1 cellular context compared by ENCODE assay signal in genomic region chrX:70219938-70220764, GRCh38.
A peak's percentile ranks its signal among the peaks of the same experiment; 100 is the strongest.
TF ChIP-seq lines count a peak whose summit lies in the region.

No MANE protein-coding gene starts in this region.

TF ChIP-seq in K562, 482 proteins besides CTCF, POLR2A, EP300 and RAD21:
- TF ChIP-seq, protein P1, sequence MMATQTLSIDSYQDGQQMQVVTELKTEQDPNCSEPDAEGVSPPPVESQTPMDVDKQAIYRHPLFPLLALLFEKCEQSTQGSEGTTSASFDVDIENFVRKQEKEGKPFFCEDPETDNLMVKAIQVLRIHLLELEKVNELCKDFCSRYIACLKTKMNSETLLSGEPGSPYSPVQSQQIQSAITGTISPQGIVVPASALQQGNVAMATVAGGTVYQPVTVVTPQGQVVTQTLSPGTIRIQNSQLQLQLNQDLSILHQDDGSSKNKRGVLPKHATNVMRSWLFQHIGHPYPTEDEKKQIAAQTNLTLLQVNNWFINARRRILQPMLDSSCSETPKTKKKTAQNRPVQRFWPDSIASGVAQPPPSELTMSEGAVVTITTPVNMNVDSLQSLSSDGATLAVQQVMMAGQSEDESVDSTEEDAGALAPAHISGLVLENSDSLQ (IDR thresholded peaks at IDR 0.05): peak; percentile 59
- TF ChIP-seq ZZZ3 (IDR thresholded peaks at IDR 0.05): no peak
- no peak for TF ChIP-seq TCF7 (IDR thresholded peaks at IDR 0.05; ENCODE audit: borderline replicate concordance)
- TF ChIP-seq ARID1B (IDR thresholded peaks at IDR 0.05): peak; percentile 73
- no peak for TF ChIP-seq ZBTB26 (CRISPR knock-in tag; IDR thresholded peaks at IDR 0.05)
- peak; percentile 93 for TF ChIP-seq MEIS2 (IDR thresholded peaks at IDR 0.05; ENCODE audit: partially characterized antibody)
- TF ChIP-seq E2F3 (CRISPR knock-in tag; IDR thresholded peaks at IDR 0.05): no peak
- TF ChIP-seq FOXA3 (CRISPR knock-in tag; conservative IDR thresholded peaks at IDR 0.05 in 1 of 2, IDR thresholded peaks at IDR 0.05 in 1 of 2): peak; percentile 91 to 96
- peak; percentile 80 for TF ChIP-seq CBFA2T2 (conservative IDR thresholded peaks at IDR 0.05)
- TF ChIP-seq ZNF785 (CRISPR knock-in tag; IDR thresholded peaks at IDR 0.05): no peak
- TF ChIP-seq BHLHE40 (IDR thresholded peaks at IDR 0.05; ENCODE audit: low read length): 0 out of 2 replicates have a peak, but pooled peaks have one; percentile 21
- 0 out of 2 replicates have a peak, but pooled peaks have one; percentile 25 for TF ChIP-seq L3MBTL2 (IDR thresholded peaks at IDR 0.05)
- TF ChIP-seq PBX2 (CRISPR knock-in tag; IDR thresholded peaks at IDR 0.05; ENCODE audit: low read depth): no peak
- peak; percentile 80 for TF ChIP-seq PBX2 (tag; conservative IDR thresholded peaks at IDR 0.05; ENCODE audit: low read depth)
- peak; percentile 80 for TF ChIP-seq NFIC (IDR thresholded peaks at IDR 0.05)
- TF ChIP-seq KLF13 (tag; IDR thresholded peaks at IDR 0.05; ENCODE audit: borderline replicate concordance, low read depth): no peak
- peak; percentile 62 for TF ChIP-seq NCOR1 (IDR thresholded peaks at IDR 0.05)
- TF ChIP-seq TAF15 (IDR thresholded peaks at IDR 0.05; ENCODE audit: low read depth, low read length): no peak
- 0 out of 2 replicates have a peak, but pooled peaks have one; percentile 30 for TF ChIP-seq MTA2 (IDR thresholded peaks at IDR 0.05; ENCODE audit: low read depth)
- TF ChIP-seq, protein P2, sequence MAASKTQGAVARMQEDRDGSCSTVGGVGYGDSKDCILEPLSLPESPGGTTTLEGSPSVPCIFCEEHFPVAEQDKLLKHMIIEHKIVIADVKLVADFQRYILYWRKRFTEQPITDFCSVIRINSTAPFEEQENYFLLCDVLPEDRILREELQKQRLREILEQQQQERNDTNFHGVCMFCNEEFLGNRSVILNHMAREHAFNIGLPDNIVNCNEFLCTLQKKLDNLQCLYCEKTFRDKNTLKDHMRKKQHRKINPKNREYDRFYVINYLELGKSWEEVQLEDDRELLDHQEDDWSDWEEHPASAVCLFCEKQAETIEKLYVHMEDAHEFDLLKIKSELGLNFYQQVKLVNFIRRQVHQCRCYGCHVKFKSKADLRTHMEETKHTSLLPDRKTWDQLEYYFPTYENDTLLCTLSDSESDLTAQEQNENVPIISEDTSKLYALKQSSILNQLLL (CRISPR knock-in tag; IDR thresholded peaks at IDR 0.05; ENCODE audit: borderline replicate concordance): no peak
- no peak for TF ChIP-seq JUNB (CRISPR knock-in tag; conservative IDR thresholded peaks at IDR 0.05)
- peak; percentile 91 for TF ChIP-seq ZEB2 (IDR thresholded peaks at IDR 0.05)
- 0 out of 4 replicates have a peak, but pooled peaks of 1 of the 2 experiments have one; percentile 22 for TF ChIP-seq RCOR1 (IDR thresholded peaks at IDR 0.05; ENCODE audit: borderline replicate concordance in 1 of 2, low read depth in 2 of 2, low read length in 2 of 2)
- TF ChIP-seq ZNF584 (CRISPR knock-in tag; IDR thresholded peaks at IDR 0.05; ENCODE audit: low read depth): no peak
- no peak for TF ChIP-seq CHD1 (IDR thresholded peaks at IDR 0.05; ENCODE audit: low read length)
- peak; percentile 76 for TF ChIP-seq TCF3 (CRISPR knock-in tag; IDR thresholded peaks at IDR 0.05)
- no peak for TF ChIP-seq JUND (IDR thresholded peaks at IDR 0.05; ENCODE audit: borderline replicate concordance, low read depth, low read length)
- peak; percentile 35; the same call in 1 of the 3 replicates for TF ChIP-seq JUND (tag; IDR thresholded peaks at IDR 0.05; ENCODE audit: borderline replicate concordance, low read depth, low read length)
- no peak for TF ChIP-seq RBM22 (IDR thresholded peaks at IDR 0.05; ENCODE audit: low read depth, low read length, poor library complexity, severe bottlenecking)
- peak; percentile 51; the same call in 1 of the 2 replicates for TF ChIP-seq TEAD4 (IDR thresholded peaks at IDR 0.05; ENCODE audit: low read length)
- TF ChIP-seq TEAD4 (CRISPR knock-in tag; IDR thresholded peaks at IDR 0.05; ENCODE audit: borderline replicate concordance): no peak
- TF ChIP-seq, protein P3, sequence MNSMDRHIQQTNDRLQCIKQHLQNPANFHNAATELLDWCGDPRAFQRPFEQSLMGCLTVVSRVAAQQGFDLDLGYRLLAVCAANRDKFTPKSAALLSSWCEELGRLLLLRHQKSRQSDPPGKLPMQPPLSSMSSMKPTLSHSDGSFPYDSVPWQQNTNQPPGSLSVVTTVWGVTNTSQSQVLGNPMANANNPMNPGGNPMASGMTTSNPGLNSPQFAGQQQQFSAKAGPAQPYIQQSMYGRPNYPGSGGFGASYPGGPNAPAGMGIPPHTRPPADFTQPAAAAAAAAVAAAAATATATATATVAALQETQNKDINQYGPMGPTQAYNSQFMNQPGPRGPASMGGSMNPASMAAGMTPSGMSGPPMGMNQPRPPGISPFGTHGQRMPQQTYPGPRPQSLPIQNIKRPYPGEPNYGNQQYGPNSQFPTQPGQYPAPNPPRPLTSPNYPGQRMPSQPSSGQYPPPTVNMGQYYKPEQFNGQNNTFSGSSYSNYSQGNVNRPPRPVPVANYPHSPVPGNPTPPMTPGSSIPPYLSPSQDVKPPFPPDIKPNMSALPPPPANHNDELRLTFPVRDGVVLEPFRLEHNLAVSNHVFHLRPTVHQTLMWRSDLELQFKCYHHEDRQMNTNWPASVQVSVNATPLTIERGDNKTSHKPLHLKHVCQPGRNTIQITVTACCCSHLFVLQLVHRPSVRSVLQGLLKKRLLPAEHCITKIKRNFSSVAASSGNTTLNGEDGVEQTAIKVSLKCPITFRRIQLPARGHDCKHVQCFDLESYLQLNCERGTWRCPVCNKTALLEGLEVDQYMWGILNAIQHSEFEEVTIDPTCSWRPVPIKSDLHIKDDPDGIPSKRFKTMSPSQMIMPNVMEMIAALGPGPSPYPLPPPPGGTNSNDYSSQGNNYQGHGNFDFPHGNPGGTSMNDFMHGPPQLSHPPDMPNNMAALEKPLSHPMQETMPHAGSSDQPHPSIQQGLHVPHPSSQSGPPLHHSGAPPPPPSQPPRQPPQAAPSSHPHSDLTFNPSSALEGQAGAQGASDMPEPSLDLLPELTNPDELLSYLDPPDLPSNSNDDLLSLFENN (IDR thresholded peaks at IDR 0.05; ENCODE audit: low read depth in 2 of 2, low read length in 2 of 2): peak in 1 of 2 experiments; percentile 36; a peak in 1 of 4 replicates
- TF ChIP-seq PHB2 (IDR thresholded peaks at IDR 0.05; ENCODE audit: low read depth): no peak
- no peak for TF ChIP-seq DACH1 (IDR thresholded peaks at IDR 0.05; ENCODE audit: partially characterized antibody)
- peak; percentile 60; the same call in 1 of the 2 replicates for TF ChIP-seq SOX6 (IDR thresholded peaks at IDR 0.05)
- TF ChIP-seq CREM (IDR thresholded peaks at IDR 0.05; ENCODE audit: low read depth): 0 out of 2 replicates have a peak, but pooled peaks have one; percentile 33
- TF ChIP-seq NR1H2 (CRISPR knock-in tag; IDR thresholded peaks at IDR 0.05): no peak
- no peak for TF ChIP-seq BRCA1 (IDR thresholded peaks at IDR 0.05)
- no peak for TF ChIP-seq BRCA1 (CRISPR knock-in tag; IDR thresholded peaks at IDR 0.05)
- TF ChIP-seq MECOM (CRISPR knock-in tag; IDR thresholded peaks at IDR 0.05): peak; percentile 50; the same call in 1 of the 2 replicates
- peak; percentile 54; the same call in 1 of the 2 replicates for TF ChIP-seq KLF16 (IDR thresholded peaks at IDR 0.05)
- TF ChIP-seq FOXA1 (IDR thresholded peaks at IDR 0.05; ENCODE audit: borderline replicate concordance): peak; percentile 87
- TF ChIP-seq KDM1A (IDR thresholded peaks at IDR 0.05): peak; percentile 61 to 64
- peak; percentile 65 for TF ChIP-seq GATA2 (CRISPR knock-in tag; IDR thresholded peaks at IDR 0.05)
- peak; percentile 64 for TF ChIP-seq TAL1 (IDR thresholded peaks at IDR 0.05)
- TF ChIP-seq CBFA2T3 (IDR thresholded peaks at IDR 0.05): peak; percentile 87
- TF ChIP-seq POLR2AphosphoS5 (IDR thresholded peaks at IDR 0.05; ENCODE audit: control insufficient read depth, insufficient read depth, low read depth, low read length): peak; percentile 42; the same call in 1 of the 2 replicates
- peak; percentile 93 for TF ChIP-seq CTBP1 (IDR thresholded peaks at IDR 0.05; ENCODE audit: borderline replicate concordance)
- peak; percentile 61; the same call in 1 of the 2 replicates for TF ChIP-seq SMARCE1 (IDR thresholded peaks at IDR 0.05)
- no peak for TF ChIP-seq PHB (CRISPR knock-in tag; IDR thresholded peaks at IDR 0.05)
- no peak for TF ChIP-seq NFYB (IDR thresholded peaks at IDR 0.05; ENCODE audit: extremely low read depth, insufficient read length)
- no peak for TF ChIP-seq FIP1L1 (IDR thresholded peaks at IDR 0.05; ENCODE audit: low read depth, low read length, poor library complexity, severe bottlenecking)
- TF ChIP-seq DPF2 (IDR thresholded peaks at IDR 0.05): peak; percentile 38; the same call in 1 of the 2 replicates
- no peak for TF ChIP-seq ZKSCAN1 (IDR thresholded peaks at IDR 0.05; ENCODE audit: low read depth, low read length)
- TF ChIP-seq SFPQ (IDR thresholded peaks at IDR 0.05; ENCODE audit: low read depth, low read length): no peak
- TF ChIP-seq ATF7 (IDR thresholded peaks at IDR 0.05): 0 out of 2 replicates have a peak, but pooled peaks have one; percentile 26
- TF ChIP-seq ZBTB9 (CRISPR knock-in tag; IDR thresholded peaks at IDR 0.05): no peak
